In genomic region chr11:102047305-102047924, GRCh38 we compare ENCODE assay signal across 8 cellular contexts. TPM values are rescaled to one million over a fixed set of nuclear protein-coding genes. Genes with fewer than 3 reads are reported as not detected.
DNase-seq lines count a peak whose midpoint lies in the region; ATAC-seq lines count a peak whose summit lies in the region.

CFAP300 (plus strand) TSS chr11:102047437; CDS start chr11:102047471, 34 bp downstream.

- ATAC-seq in right cardiac atrium: peak; percentile 97 to 99
- no peak for ATAC-seq in GM18907 (IDR thresholded peaks at IDR 0.05; ENCODE audit: unreplicated experiment)

- H3K4me3 ChIP-seq in SK-N-MC: peak within 1 kb of the TSS; percentile 79
- peak within 1 kb of the TSS; percentile 49 for H3K4me3 ChIP-seq in right cardiac atrium (ENCODE audit: low read length)

- H3K4me1 ChIP-seq in right cardiac atrium (ENCODE audit: control insufficient read depth, insufficient read depth, low read length): no peaks in the 10 kb centered on the region

- peak within 1 kb of the TSS; percentile 65 for H3K9ac ChIP-seq in SK-N-MC (ENCODE audit: insufficient read length)

- WGBS in right cardiac atrium: 2% methylated on average over 45 of the region's 45 CpGs

- H3K9me3 ChIP-seq in SK-N-MC (ENCODE audit: low read depth, low read length): no peaks in the 10 kb centered on the region
- no peaks in the 10 kb centered on the region for H3K9me3 ChIP-seq in right cardiac atrium (ENCODE audit: control insufficient read depth, low read length)

- peak within 1 kb of the TSS; percentile 53; the same call in 1 of the 2 replicates for H3K27ac ChIP-seq in SK-N-MC
- peak within 1 kb of the TSS; percentile 12 for H3K27ac ChIP-seq in right cardiac atrium (ENCODE audit: low read length)

- no peaks in the 10 kb centered on the region for H3K36me3 ChIP-seq in SK-N-MC (ENCODE audit: insufficient read depth, low read length)

- DNase-seq in DMS79 (lab: John Stamatoyannopoulos, UW): peak; percentile 7
- DNase-seq in HPDE6-E6E7 (ENCODE audit: extremely low spot score): peak; percentile 66
- DNase-seq in SK-N-MC (ENCODE audit: low read depth, low spot score): no peak
- DNase-seq in anterior cingulate cortex (lab: John Stamatoyannopoulos, UW): peak in 53 of 58 donors; percentile 6 to 69 (median 34)
- DNase-seq in right cardiac atrium: peak; percentile 97 to 99 (median 98)
- DNase-seq in pons (ENCODE audit: low spot score): peak; percentile 9
- DNase-seq in cerebellar cortex (ENCODE audit: low spot score): no peak

- H3K27me3 ChIP-seq in right cardiac atrium (ENCODE audit: control insufficient read depth, insufficient read depth): no peaks in the 10 kb centered on the region

- intact Hi-C loops in right cardiac atrium (cut with DNase I): no loop called here

RNA-seq across cellular contexts. Expression of gene CFAP300, which starts in this region (rescaled TPM):
- total RNA-seq in right cardiac atrium: 1 to 10 TPM; 1.1 to 1.7 (median 1.6) TPM
- 1.1 TPM for polyA plus RNA-seq in right cardiac atrium

Comparison
In these comparisons a context has a peak if more than half of its experiments do, and no peak if none do; other contexts are left out.
1. DNase-seq: peak in DMS79 (single experiment), HPDE6-E6E7 (single experiment), anterior cingulate cortex (53 of 58), right cardiac atrium (3 of 3) and pons (single experiment); none in SK-N-MC (single experiment) and cerebellar cortex (single experiment).